6 cellular contexts compared by ENCODE assay signal in genomic region chr6:38831865-38832264, GRCh38.
"Had no signal": no experiment of that assay in that cellular context is flagged by ENCODE, and none has a peak within 500 bp of the region (broad histone marks: within the 10 kb centered on the region; RNA-seq: fewer than 3 reads in every experiment).

No MANE protein-coding gene starts in this region.

- ATAC-seq: HepG2, K562 had no signal

- H3K4me3 ChIP-seq: K562 had no signal

- FAIRE-seq: HepG2, HTR-8/SVneo, K562 had no signal

- DNase-seq: IMR-90, KBM-7, KG1 had no signal
